28 cellular contexts compared by ENCODE assay signal in genomic region chr5:56449071-56449470, GRCh38.
"Had no signal": no experiment of that assay in that cellular context is flagged by ENCODE, and none has a peak within 500 bp of the region (broad histone marks: within the 10 kb centered on the region; RNA-seq: fewer than 3 reads in every experiment).

No MANE protein-coding gene starts in this region.

- H3K36me3 Mint-ChIP-seq: activated CD4-positive, alpha-beta memory T cell treated with anti-CD3 and anti-CD28 coated beads for 36 hours; activated naive CD4-positive, alpha-beta T cell treated with anti-CD3 and anti-CD28 coated beads, Interleukin-2, amount 10 ng/mL, durations not matched to agents 7 days and 5 days; activated naive CD8-positive, alpha-beta T cell treated with anti-CD3 and anti-CD28 coated beads, Interleukin-2, amount 10 ng/mL, durations not matched to agents 7 days and 5 days; mesothelial cell of epicardium; naive B cell had no signal

- H3K36me3 ChIP-seq: breast epithelium, gastrocnemius medialis, pancreas, spleen, transverse colon, WERI-Rb-1 had no signal

- H3K4me1 ChIP-seq: breast epithelium, gastrocnemius medialis, pancreas, spleen, transverse colon had no signal

- H3K4me1 Mint-ChIP-seq: activated naive CD8-positive, alpha-beta T cell treated with anti-CD3 and anti-CD28 coated beads, Interleukin-2, amount 10 ng/mL, durations not matched to agents 7 days and 5 days; central memory CD8-positive, alpha-beta T cell; endodermal cell had no signal

- H3K9me3 ChIP-seq: breast epithelium, gastrocnemius medialis, pancreas, spleen, transverse colon had no signal

- H3K9me3 Mint-ChIP-seq: activated CD4-positive, alpha-beta memory T cell treated with anti-CD3 and anti-CD28 coated beads for 36 hours; activated naive CD4-positive, alpha-beta T cell treated with anti-CD3 and anti-CD28 coated beads, Interleukin-2, amount 10 ng/mL, durations not matched to agents 7 days and 5 days; activated naive CD8-positive, alpha-beta T cell treated with anti-CD3 and anti-CD28 coated beads, Interleukin-2, amount 10 ng/mL, durations not matched to agents 7 days and 5 days; activated T-cell treated with anti-CD3 and anti-CD28 coated beads, Interleukin-2, amount 50 U/mL, for 24 hours; central memory CD8-positive, alpha-beta T cell; dendritic cell treated with granulocyte-macrophage colony-stimulating factor and Interleukin-4, amounts not matched to agents 40 ng/mL and 50 ng/mL, for 4 days; endodermal cell had no signal

- H3K27me3 ChIP-seq: breast epithelium, gastrocnemius medialis, hepatocyte, pancreas, spleen, transverse colon had no signal

- H3K27ac ChIP-seq: gastrocnemius medialis, spleen, transverse colon, WERI-Rb-1 had no signal

- H3K4me3 ChIP-seq: breast epithelium, gastrocnemius medialis, hepatocyte, pancreas, spleen, transverse colon had no signal

- H3K4me3 Mint-ChIP-seq: activated CD4-positive, alpha-beta memory T cell treated with anti-CD3 and anti-CD28 coated beads for 36 hours; activated naive CD4-positive, alpha-beta T cell treated with anti-CD3 and anti-CD28 coated beads, Interleukin-2, amount 10 ng/mL, durations not matched to agents 7 days and 5 days; activated naive CD8-positive, alpha-beta T cell treated with anti-CD3 and anti-CD28 coated beads, Interleukin-2, amount 10 ng/mL, durations not matched to agents 7 days and 5 days; activated T-cell treated with anti-CD3 and anti-CD28 coated beads, Interleukin-2, amount 50 U/mL, for 24 hours; central memory CD8-positive, alpha-beta T cell; dendritic cell treated with granulocyte-macrophage colony-stimulating factor and Interleukin-4, amounts not matched to agents 40 ng/mL and 50 ng/mL, for 4 days; endodermal cell; mesothelial cell of epicardium had no signal

- H3K27ac Mint-ChIP-seq: activated CD4-positive, alpha-beta memory T cell treated with anti-CD3 and anti-CD28 coated beads for 36 hours; activated naive CD4-positive, alpha-beta T cell treated with anti-CD3 and anti-CD28 coated beads, Interleukin-2, amount 10 ng/mL, durations not matched to agents 7 days and 5 days; activated naive CD8-positive, alpha-beta T cell treated with anti-CD3 and anti-CD28 coated beads, Interleukin-2, amount 10 ng/mL, durations not matched to agents 7 days and 5 days; activated T-cell treated with anti-CD3 and anti-CD28 coated beads, Interleukin-2, amount 50 U/mL, for 24 hours; dendritic cell treated with granulocyte-macrophage colony-stimulating factor and Interleukin-4, amounts not matched to agents 40 ng/mL and 50 ng/mL, for 4 days; endodermal cell; mesothelial cell of epicardium had no signal

- DNase-seq: activated CD4-positive, alpha-beta memory T cell treated with anti-CD3 and anti-CD28 coated beads for 36 hours; activated CD4-positive, alpha-beta T cell treated with anti-CD3 and anti-CD28 coated beads for 48 hours; activated CD8-positive, alpha-beta memory T cell treated with anti-CD3 and anti-CD28 coated beads, Interleukin-2, amount 50 U/mL, for 48 hours; activated gamma-delta T cell; activated naive CD4-positive, alpha-beta T cell treated with anti-CD3 and anti-CD28 coated beads, Interleukin-2, amount 10 ng/mL, durations not matched to agents 7 days and 5 days; activated naive CD8-positive, alpha-beta T cell treated with anti-CD3 and anti-CD28 coated beads, Interleukin-2, amount 10 ng/mL, durations not matched to agents 7 days and 5 days; activated T-cell treated with anti-CD3 and anti-CD28 coated beads, Interleukin-2, amount 50 U/mL, for 24 hours; amniotic stem cell; endodermal cell; gastrocnemius medialis; left colon; mammary epithelial cell; naive B cell; nucleus accumbens; pancreas; right cardiac atrium; spleen; stimulated activated CD4-positive, alpha-beta T cell treated with anti-CD3 and anti-CD28 coated beads, Interleukin-2, amount 100 ng/mL, for 48 hours; stimulated activated naive CD4-positive, alpha-beta T cell treated with Interleukin-2 at 50 U/mL for 16 hours; transverse colon; WERI-Rb-1 had no signal

- ATAC-seq: activated CD4-positive, CD25-positive, alpha-beta regulatory T cell treated with anti-CD3 and anti-CD28 coated beads, Interleukin-2, amount 50 U/mL, for 24 hours; esophagus mucosa; gastrocnemius medialis; left colon; right cardiac atrium had no signal

- H3K27me3 Mint-ChIP-seq: activated CD4-positive, alpha-beta memory T cell treated with anti-CD3 and anti-CD28 coated beads for 36 hours; activated T-cell treated with anti-CD3 and anti-CD28 coated beads, Interleukin-2, amount 50 U/mL, for 24 hours; central memory CD8-positive, alpha-beta T cell; dendritic cell treated with granulocyte-macrophage colony-stimulating factor and Interleukin-4, amounts not matched to agents 40 ng/mL and 50 ng/mL, for 4 days; naive B cell had no signal
